20 cellular contexts compared by ENCODE assay signal in genomic region chr14:104856869-104857860, GRCh38. TPM values are rescaled to one million over a fixed set of nuclear protein-coding genes. Genes with fewer than 3 reads are reported as not detected.
DNase-seq lines count a peak whose midpoint lies in the region; ATAC-seq and TF ChIP-seq lines count a peak whose summit lies in the region.
"Had no signal": no experiment of that assay in that cellular context is flagged by ENCODE, and none has a peak within 500 bp of the region (broad histone marks: within the 10 kb centered on the region; RNA-seq: fewer than 3 reads in every experiment).

No MANE protein-coding gene starts in this region.

- intact Hi-C loops in OCI-LY7 (cut with micrococcal nuclease; ENCODE audit: unreplicated experiment), result no loop called here
- intact Hi-C loops in vagina (cut with DNase I), result no loop called here

- H2AFZ ChIP-seq in osteoblast (ENCODE audit: low read length) (no peak overlapping the region), OCI-LY7 (ENCODE audit: low read length) (no peak overlapping the region)

- TF ChIP-seq CTCF in RWPE2 (IDR thresholded peaks at IDR 0.05; ENCODE audit: poor library complexity, severe bottlenecking) (no peak), osteoblast (IDR thresholded peaks at IDR 0.05; ENCODE audit: extremely low read depth, low read depth, low read length) (no peak), OCI-LY7 (conservative IDR thresholded peaks at IDR 0.05; ENCODE audit: low read length) (no peak), vagina (IDR thresholded peaks at IDR 0.05) (no peak)

- peak; percentile 18; the same call in 1 of the 3 replicates for ATAC-seq in RWPE2 (ENCODE audit: low read depth)
- ATAC-seq in T-helper 17 cell, result no peak
- ATAC-seq: naive thymus-derived CD8-positive, alpha-beta T cell had no signal

- no peak overlapping the region for H3K4me3 Mint-ChIP-seq in T-helper 17 cell
- H3K4me3 Mint-ChIP-seq: naive thymus-derived CD8-positive, alpha-beta T cell had no signal

- CTCF ChIA-PET in OCI-LY7 (lab: Charles Lee; ENCODE audit: unreplicated experiment), result no interaction called here

- H3K27me3 ChIP-seq in RWPE2 (ENCODE audit: insufficient read depth, poor library complexity, severe bottlenecking) (peaks cover 3% of the 10 kb centered on the region), osteoblast (ENCODE audit: insufficient read depth, low read length) (peaks cover 10% of the 10 kb centered on the region), vagina (no peaks in the 10 kb centered on the region)
- H3K27me3 ChIP-seq in effector memory CD4-positive, alpha-beta T cell (replicated peaks; ENCODE audit: control insufficient read depth, insufficient read depth, low read length, poor library complexity, severe bottlenecking), result no peaks in the 10 kb centered on the region
- H3K27me3 ChIP-seq: MG63 had no signal

- no peaks in the 10 kb centered on the region for H3K79me2 ChIP-seq in osteoblast (ENCODE audit: insufficient read depth, low read length)
- H3K79me2 ChIP-seq in OCI-LY7 (ENCODE audit: insufficient read depth, low read depth, low read length), result no peaks in the 10 kb centered on the region

- H3K9me3 ChIP-seq in RWPE2 (ENCODE audit: severe bottlenecking) (no peaks in the 10 kb centered on the region), osteoblast (ENCODE audit: low read depth, low read length) (no peaks in the 10 kb centered on the region), T-helper 17 cell (ENCODE audit: control insufficient read depth, low read length, poor library complexity, severe bottlenecking) (no peaks in the 10 kb centered on the region), OCI-LY7 (ENCODE audit: low read length) (no peaks in the 10 kb centered on the region), vagina (no peaks in the 10 kb centered on the region)
- H3K9me3 ChIP-seq in effector memory CD4-positive, alpha-beta T cell (ENCODE audit: control insufficient read depth, low read length), result no peaks in the 10 kb centered on the region
- H3K9me3 ChIP-seq: MG63 had no signal

- DNase-seq in Ammon's horn (ENCODE audit: low spot score) (peak; percentile 77), RWPE2 (ENCODE audit: low spot score) (peak; percentile 67), iPS-NIHi11 (ENCODE audit: low spot score) (peak; percentile 17), osteoblast (ENCODE audit: insufficient read length, low spot score, missing footprints) (peak; percentile 69), T-helper 17 cell (no peak), OCI-LY7 (ENCODE audit: low spot score) (no peak), vagina (ENCODE audit: extremely low spot score in 2 of 2) (no peak)
- no peak for DNase-seq in effector memory CD4-positive, alpha-beta T cell
- DNase-seq: activated CD8-positive, alpha-beta memory T cell treated with anti-CD3 and anti-CD28 coated beads, Interleukin-2, amount 50 U/mL, for 4 hours; aorta; IMR-90; MG63; NCI-H146; NK-92 treated with Interleukin-12 subunit alpha and Interleukin-12 subunit beta, amount 100 ng/mL, for 24 hours; SHP77 treated with DMSO at 0.1 percent for 48 hours; stimulated activated CD4-positive, alpha-beta T cell treated with anti-CD3 and anti-CD28 coated beads, Interleukin-15, amount 100 ng/mL, for 24 hours; stimulated activated naive CD4-positive, alpha-beta T cell treated with Interleukin-2 at 50 U/mL for 16 hours; T-helper 9 cell had no signal

- H3K27ac Mint-ChIP-seq in T-helper 17 cell, result no peak overlapping the region
- H3K27ac Mint-ChIP-seq: naive thymus-derived CD8-positive, alpha-beta T cell had no signal

- H3K27ac ChIP-seq in RWPE2 (ENCODE audit: poor library complexity, severe bottlenecking) (no peak overlapping the region), osteoblast (ENCODE audit: low read depth, low read length) (no peak overlapping the region), OCI-LY7 (ENCODE audit: low read depth, low read length, poor library complexity, severe bottlenecking) (no peak overlapping the region), vagina (no peak overlapping the region)
- H3K27ac ChIP-seq in effector memory CD4-positive, alpha-beta T cell (ENCODE audit: insufficient read depth, low read length, poor library complexity, severe bottlenecking), result no peak overlapping the region

- H3K36me3 ChIP-seq in RWPE2 (ENCODE audit: low read depth) (no peaks in the 10 kb centered on the region), osteoblast (ENCODE audit: insufficient read depth, low read length) (no peaks in the 10 kb centered on the region), OCI-LY7 (ENCODE audit: insufficient read depth, low read length) (no peaks in the 10 kb centered on the region), vagina (no peaks in the 10 kb centered on the region)
- H3K36me3 ChIP-seq in effector memory CD4-positive, alpha-beta T cell (ENCODE audit: control insufficient read depth, insufficient read depth, low read length), result no peaks in the 10 kb centered on the region
- H3K36me3 ChIP-seq: MG63 had no signal

- no peaks in the 10 kb centered on the region for H3K4me1 Mint-ChIP-seq in T-helper 17 cell
- H3K4me1 Mint-ChIP-seq: naive thymus-derived CD8-positive, alpha-beta T cell had no signal

- BruUV-seq in OCI-LY7 (replicated peaks; lab: Mats Ljungman, UMichigan), result no TSS peak

- POLR2A ChIA-PET in OCI-LY7 (lab: Charles Lee), result no interaction called here

- no peaks in the 10 kb centered on the region for H3K36me3 Mint-ChIP-seq in T-helper 17 cell (ENCODE audit: low read depth)
- H3K36me3 Mint-ChIP-seq: naive thymus-derived CD8-positive, alpha-beta T cell had no signal

- no peaks in the 10 kb centered on the region for H3K9me2 ChIP-seq in OCI-LY7 (ENCODE audit: insufficient read depth, low read length)

- no peak overlapping the region for H3K4me3 ChIP-seq in RWPE2 (ENCODE audit: severe bottlenecking)
- no peak overlapping the region for H3K4me3 ChIP-seq in osteoblast (ENCODE audit: insufficient read depth, low read length)
- H3K4me3 ChIP-seq in OCI-LY7 (ENCODE audit: low read depth, low read length, poor library complexity, severe bottlenecking), result no peak overlapping the region
- H3K4me3 ChIP-seq in effector memory CD4-positive, alpha-beta T cell (ENCODE audit: insufficient read depth, low read depth, low read length, poor library complexity, severe bottlenecking), result no peak overlapping the region
- H3K4me3 ChIP-seq in vagina, result no peak overlapping the region
- H3K4me3 ChIP-seq: lung, MG63 had no signal

- H3K4me1 ChIP-seq in RWPE2 (ENCODE audit: insufficient read depth, poor library complexity, severe bottlenecking) (no peaks in the 10 kb centered on the region), osteoblast (ENCODE audit: insufficient read depth, low read length) (no peaks in the 10 kb centered on the region), OCI-LY7 (ENCODE audit: insufficient read depth, low read length, poor library complexity, severe bottlenecking) (no peaks in the 10 kb centered on the region), vagina (no peaks in the 10 kb centered on the region)
- H3K4me1 ChIP-seq in effector memory CD4-positive, alpha-beta T cell (ENCODE audit: control insufficient read depth, insufficient read depth, low read length, poor library complexity, severe bottlenecking), result no peaks in the 10 kb centered on the region

- no peak for TF ChIP-seq POLR2A in vagina (IDR thresholded peaks at IDR 0.05)

- H3K4me2 ChIP-seq in osteoblast (ENCODE audit: insufficient read depth, low read length), result no peak overlapping the region
- no peak overlapping the region for H3K4me2 ChIP-seq in OCI-LY7 (ENCODE audit: low read length)

- H4K20me1 ChIP-seq in osteoblast (ENCODE audit: insufficient read depth, low read length), result no peaks in the 10 kb centered on the region
- H4K20me1 ChIP-seq in OCI-LY7 (ENCODE audit: insufficient read depth, low read length), result no peaks in the 10 kb centered on the region

- H3K27me3 Mint-ChIP-seq in T-helper 17 cell, result peaks cover 6% of the 10 kb centered on the region

RNA-seq across cellular contexts. Expression of gene CEP170B, which starts 7.9 kb away (rescaled TPM):
- 17.1 and 21.0 TPM in 2 replicates for total RNA-seq in osteoblast
- 1 to 10 TPM; 7.0 to 7.7 TPM for total RNA-seq in T-helper 17 cell
- total RNA-seq in OCI-LY7 (2014; rRNA removed; shearing (Covaris generic)), result 0.16 TPM in 1 of 2 replicates, not detected in the other
- 0.09 and 0.10 TPM in 2 replicates for total RNA-seq in OCI-LY7 (2022)
- total RNA-seq in vagina, result 17.9 TPM

RNA-seq across cellular contexts. Expression of gene ZBTB42, which starts 56.3 kb away (rescaled TPM):
- total RNA-seq in osteoblast (2.9 TPM in 2 replicates), T-helper 17 cell (1 to 10 TPM; 2.7 to 3.3 TPM), OCI-LY7 (2022) (1.9 and 2.4 TPM in 2 replicates), vagina (7.6 TPM)
- total RNA-seq in OCI-LY7 (2014; rRNA removed; shearing (Covaris generic)), result 0.98 and 2.4 TPM in 2 replicates

Comparison
In these comparisons a context has a peak if more than half of its experiments do, and no peak if none do; other contexts are left out.
1. DNase-seq: peak in Ammon's horn (single experiment), RWPE2 (single experiment), iPS-NIHi11 (single experiment) and osteoblast (single experiment); none in T-helper 17 cell (0 of 3), OCI-LY7 (single experiment), effector memory CD4-positive, alpha-beta T cell (0 of 3) and vagina (0 of 2).
2. RNA of gene CEP170B, which starts 7.9 kb away (total RNA-seq): 17.1 to 21.0 TPM in osteoblast, 17.9 TPM in vagina (single experiment) and 7.0 to 7.7 TPM in T-helper 17 cell; 0.09 to 0.16 TPM in OCI-LY7; every median in the first group is over 4 times any median in the second.